Comparison of ENCODE assay signal across 22 cellular contexts in the genomic region with DNA sequence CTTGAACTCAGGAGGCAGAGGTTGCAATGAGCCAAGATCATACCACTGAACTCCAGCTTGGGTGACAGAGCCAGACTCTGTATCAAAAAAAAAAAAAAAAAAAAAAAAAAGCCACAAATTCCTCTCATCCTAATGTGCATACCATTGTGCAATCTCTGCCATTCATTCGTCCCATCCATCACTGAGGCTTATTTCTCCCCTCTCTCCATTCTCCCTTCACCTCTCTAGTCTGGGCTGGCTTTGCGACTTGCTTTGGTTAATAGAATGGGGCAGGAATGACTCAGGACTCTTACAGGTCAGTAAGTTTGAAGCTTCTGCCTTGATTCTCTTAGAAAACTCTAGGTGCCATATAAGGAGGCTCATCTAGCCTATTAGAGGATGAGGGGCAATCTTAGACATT.
A peak's percentile ranks its signal among the peaks of the same experiment; 100 is the strongest.
DNase-seq lines count a peak whose midpoint lies in the region; ATAC-seq, FAIRE-seq and TF ChIP-seq lines count a peak whose summit lies in the region.
"Had no signal": no experiment of that assay in that cellular context is flagged by ENCODE, and none has a peak within 500 bp of the region (broad histone marks: within the 10 kb centered on the region; RNA-seq: fewer than 3 reads in every experiment).

No MANE protein-coding gene starts in this region.

- H3K36me3 ChIP-seq in HepG2 (replicated peaks in 1 of 2; ENCODE audit: control insufficient read depth in 1 of 2, insufficient read depth in 2 of 2, low read length in 2 of 2) (no peaks in the 10 kb centered on the region), right lobe of liver (no peaks in the 10 kb centered on the region), H1 (ENCODE audit: control insufficient read depth in 2 of 4, insufficient read depth in 4 of 4, low read length in 3 of 4) (no peaks in the 10 kb centered on the region)
- H3K36me3 ChIP-seq: gastrocnemius medialis had no signal

- TF ChIP-seq POLR2A in HepG2 (IDR thresholded peaks at IDR 0.05; ENCODE audit: insufficient read depth in 1 of 2, low read depth in 2 of 2, low read length in 2 of 2) = no peak
- TF ChIP-seq POLR2A in right lobe of liver (IDR thresholded peaks at IDR 0.05) = no peak
- TF ChIP-seq POLR2A in H1 (IDR thresholded peaks at IDR 0.05; ENCODE audit: control extremely low read depth in 1 of 2, low read depth in 2 of 2, low read length in 2 of 2) = no peak
- TF ChIP-seq POLR2A in GM18505 (IDR thresholded peaks at IDR 0.05; ENCODE audit: borderline replicate concordance, extremely low read depth, insufficient read depth, insufficient read length) = no peak

- H3K27me3 Mint-ChIP-seq in type B pancreatic cell = no peaks in the 10 kb centered on the region
- H3K27me3 Mint-ChIP-seq: naive thymus-derived CD8-positive, alpha-beta T cell had no signal

- POLR2A ChIA-PET in HepG2 (lab: Yijun Ruan, JAX) (no interaction called here), H1 (lab: Charles Lee; ENCODE audit: partially characterized antibody) (no interaction called here)

- H3K4me1 Mint-ChIP-seq in type B pancreatic cell (ENCODE audit: unreplicated experiment) = no peaks in the 10 kb centered on the region

- no peak overlapping the region for H3K18ac ChIP-seq in H1 (ENCODE audit: extremely low read depth, low read length)

- H2BK15ac ChIP-seq in H1 (ENCODE audit: low read length) = no peak overlapping the region

- H3K23me2 ChIP-seq in H1 (ENCODE audit: low read depth, low read length) = no peaks in the 10 kb centered on the region

- H4K8ac ChIP-seq in H1 (ENCODE audit: extremely low read depth, insufficient read depth, low read length) = no peak overlapping the region

- H3K4me2 ChIP-seq in HepG2 (ENCODE audit: low read depth, low read length) (no peak overlapping the region), H1 (ENCODE audit: insufficient read depth in 1 of 2, low read depth in 2 of 2, low read length in 2 of 2) (no peak overlapping the region)

- H3K27me3 ChIP-seq in HepG2 (ENCODE audit: control insufficient read depth in 1 of 2, insufficient read depth in 2 of 2, low read length in 2 of 2) (no peaks in the 10 kb centered on the region; a peak in 1 of 5 replicates), right lobe of liver (no peaks in the 10 kb centered on the region), H1 (replicated peaks in 1 of 4; ENCODE audit: control insufficient read depth in 3 of 4, extremely low read depth in 1 of 4, insufficient read depth in 3 of 4, low read length in 3 of 4) (no peaks in the 10 kb centered on the region)
- H3K27me3 ChIP-seq: testis had no signal

- H3K27ac ChIP-seq in HepG2 (ENCODE audit: extremely low read length, insufficient read depth, low read length) (no peak overlapping the region), right lobe of liver (no peak overlapping the region), H1 (ENCODE audit: low read depth, low read length) (no peak overlapping the region)
- H3K27ac ChIP-seq: dorsolateral prefrontal cortex, gastrocnemius medialis, parathyroid adenoma, testis had no signal

- H3K9me3 Mint-ChIP-seq in type B pancreatic cell = no peaks in the 10 kb centered on the region
- H3K9me3 Mint-ChIP-seq: activated CD4-positive, alpha-beta T cell treated with anti-CD3 and anti-CD28 coated beads, Interleukin-2, amount 10 ng/mL, durations not matched to agents 24 days and 14 days; naive thymus-derived CD8-positive, alpha-beta T cell; stimulated activated effector memory CD8-positive, alpha-beta T cell treated with anti-CD3 and anti-CD28 coated beads, Interleukin-12 subunit alpha, Interleukin-12 subunit beta, amount 100 ng/mL, for 72 hours had no signal

- no peak overlapping the region for H2BK12ac ChIP-seq in H1 (ENCODE audit: low read depth, low read length)

- TF ChIP-seq RAD21 in HepG2 (CRISPR knock-in tag; IDR thresholded peaks at IDR 0.05) = no peak
- TF ChIP-seq RAD21 in H1 (IDR thresholded peaks at IDR 0.05 in 1 of 2, conservative IDR thresholded peaks at IDR 0.05 in 1 of 2; ENCODE audit: low read depth in 2 of 2, low read length in 2 of 2) = no peak

- 51% methylated on average over 2 of the region's 2 CpGs for WGBS in HepG2 (ENCODE audit: low lambda C conversion rate)
- WGBS in right lobe of liver (ENCODE audit: insufficient coverage, low coverage, low lambda C conversion rate, missing lambda C conversion rate) = 46% methylated on average over 2 of the region's 2 CpGs
- WGBS in H1 (ENCODE audit: extremely low coverage in 1 of 2, insufficient coverage in 1 of 2, insufficient read length in 1 of 2, insufficient replicate concordance in 2 of 2, low coverage in 1 of 2, low lambda C conversion rate in 2 of 2, missing lambda C conversion rate in 1 of 2), 2 experiments = 86% methylated on average over 1 of the region's 2 CpGs; no CpG with 5 or more reads in 1 of the 2 experiments

- H4K91ac ChIP-seq in H1 (replicated peaks; ENCODE audit: insufficient read length, low read length) = no peak overlapping the region

- H3K9me3 ChIP-seq in HepG2 (ENCODE audit: low read length) = no peaks in the 10 kb centered on the region
- no peaks in the 10 kb centered on the region for H3K9me3 ChIP-seq in right lobe of liver
- H3K9me3 ChIP-seq in H1 (ENCODE audit: insufficient read depth in 2 of 2, low read depth in 1 of 2, low read length in 1 of 2) = no peaks in the 10 kb centered on the region
- H3K9me3 ChIP-seq: gastrocnemius medialis, testis had no signal

- no TSS peak for BruUV-seq in HepG2 (replicated peaks; lab: Mats Ljungman, UMichigan)

- FAIRE-seq in HepG2 (lab: Jason Lieb, UNC) (no peak), H1 (lab: Jason Lieb, UNC) (no peak)
- FAIRE-seq: GM12892 had no signal

- DNase-seq in HepG2 (ENCODE audit: low spot score) (no peak), right lobe of liver (no peak), KBM-7 (peak; percentile 16), H1 (ENCODE audit: low read depth in 1 of 2, low spot score in 2 of 2) (no peak), type B pancreatic cell (ENCODE audit: extremely low spot score, unreplicated experiment) (no peak), cortex of kidney (lab: John Stamatoyannopoulos, UW) (no peak), SIG-M5 (lab: John Stamatoyannopoulos, UW) (no peak)
- DNase-seq: activated CD4-positive, alpha-beta T cell treated with anti-CD3 and anti-CD28 coated beads, Interleukin-2, amount 10 ng/mL, durations not matched to agents 24 days and 14 days; caudate nucleus; dorsolateral prefrontal cortex; gastrocnemius medialis; H9; kidney glomerular epithelial cell; naive thymus-derived CD8-positive, alpha-beta T cell; NCI-H748 treated with DMSO at 0.1 percent for 48 hours; OCI-M1; SHP77; testis had no signal

- no peak overlapping the region for H3K14ac ChIP-seq in H1 (ENCODE audit: insufficient read length)

- no peak overlapping the region for H2BK120ac ChIP-seq in H1 (replicated peaks; ENCODE audit: low read depth, low read length)

- H3K9ac ChIP-seq in HepG2 (ENCODE audit: insufficient read depth, low read depth, low read length) (no peak overlapping the region), H1 (replicated peaks in 1 of 4; ENCODE audit: extremely low read depth in 1 of 4, low read depth in 3 of 4, low read length in 3 of 4) (no peak overlapping the region)
- H3K9ac ChIP-seq: parathyroid adenoma had no signal

- no peaks in the 10 kb centered on the region for H3K79me1 ChIP-seq in H1 (ENCODE audit: low read depth, low read length)

- in situ Hi-C loops in HepG2 (cut with HindIII; ENCODE audit: extremely low pct_ligation_motif_present, low pct_unique_long_range_greater_than_20kb) (no loop called here), KBM-7 (cut with MboI; ENCODE audit: low pct_unique_long_range_greater_than_20kb, low sequenced_read_pairs) (no loop called here)

- no peak overlapping the region for H2BK20ac ChIP-seq in H1 (ENCODE audit: low read length)

- no peaks in the 10 kb centered on the region for H4K20me1 ChIP-seq in HepG2 (ENCODE audit: insufficient read depth, low read length)
- no peaks in the 10 kb centered on the region for H4K20me1 ChIP-seq in H1 (replicated peaks in 1 of 2; ENCODE audit: control insufficient read depth in 1 of 2, insufficient read depth in 2 of 2, low read length in 2 of 2)

- H3K4me3 ChIP-seq in HepG2 (replicated peaks in 1 of 3; ENCODE audit: insufficient read depth in 1 of 3, low read depth in 2 of 3, low read length in 3 of 3) (no peak overlapping the region), right lobe of liver (no peak overlapping the region), H1 (ENCODE audit: extremely low read depth in 1 of 4, insufficient read depth in 2 of 4, low read depth in 3 of 4, low read length in 4 of 4) (no peak overlapping the region)
- H3K4me3 ChIP-seq: dorsolateral prefrontal cortex, gastrocnemius medialis, testis had no signal

- intact Hi-C loops in HepG2 (cut with micrococcal nuclease; ENCODE audit: unreplicated experiment) = loop anchor here (10.0 kb wide), 1 partner anchor 61 kb away; the partner anchor contains the start of gene DDX3X
- intact Hi-C loops in right lobe of liver (cut with DNase I) = no loop called here

- H3K23ac ChIP-seq in H1 (ENCODE audit: insufficient read length) = no peak overlapping the region

- peak overlapping the region; percentile 42 for H3K4me3 Mint-ChIP-seq in type B pancreatic cell
- H3K4me3 Mint-ChIP-seq: activated CD4-positive, alpha-beta T cell treated with anti-CD3 and anti-CD28 coated beads, Interleukin-2, amount 10 ng/mL, durations not matched to agents 24 days and 14 days; H9; naive thymus-derived CD8-positive, alpha-beta T cell; stimulated activated effector memory CD8-positive, alpha-beta T cell treated with anti-CD3 and anti-CD28 coated beads, Interleukin-12 subunit alpha, Interleukin-12 subunit beta, amount 100 ng/mL, for 72 hours had no signal

- TF ChIP-seq CTCF in HepG2 (CRISPR knock-in tag; IDR thresholded peaks at IDR 0.05) (no peak), right lobe of liver (IDR thresholded peaks at IDR 0.05) (no peak), H1 (IDR thresholded peaks at IDR 0.05; ENCODE audit: control extremely low read depth in 1 of 3, insufficient read depth in 1 of 3, low read depth in 1 of 3, low read length in 3 of 3) (no peak), type B pancreatic cell (conservative IDR thresholded peaks at IDR 0.05) (no peak)

- CTCF ChIA-PET in HepG2 (lab: Yijun Ruan, JAX; ENCODE audit: low intra/inter-chr PET ratio, low total read pairs) = no interaction called here
- CTCF ChIA-PET in H1 (lab: Charles Lee; ENCODE audit: partially characterized antibody) = interaction anchor here (0.8 to 1.6 kb wide), 2 partner anchors 14 to 19 kb away, joined by 3 to 5 read pairs; no protein-coding TSS in a partner anchor

- H4K5ac ChIP-seq in H1 (ENCODE audit: insufficient read length, low read depth, low read length) = no peak overlapping the region

- no peak overlapping the region for H3K4ac ChIP-seq in H1 (replicated peaks; ENCODE audit: insufficient read length, low read depth, low read length)

- no peaks in the 10 kb centered on the region for H3K36me3 Mint-ChIP-seq in type B pancreatic cell
- H3K36me3 Mint-ChIP-seq: naive thymus-derived CD8-positive, alpha-beta T cell; stimulated activated effector memory CD8-positive, alpha-beta T cell treated with anti-CD3 and anti-CD28 coated beads, Interleukin-12 subunit alpha, Interleukin-12 subunit beta, amount 100 ng/mL, for 72 hours had no signal

- TF ChIP-seq EP300 in HepG2 (IDR thresholded peaks at IDR 0.05; ENCODE audit: low read depth in 2 of 2, low read length in 2 of 2) (no peak), HepG2 (CRISPR knock-in tag; IDR thresholded peaks at IDR 0.05; ENCODE audit: borderline replicate concordance) (no peak), H1 (IDR thresholded peaks at IDR 0.05; ENCODE audit: borderline replicate concordance in 1 of 2, low read depth in 2 of 2, low read length in 2 of 2) (no peak)

- H3K27ac Mint-ChIP-seq in type B pancreatic cell = no peak overlapping the region
- H3K27ac Mint-ChIP-seq: activated CD4-positive, alpha-beta T cell treated with anti-CD3 and anti-CD28 coated beads, Interleukin-2, amount 10 ng/mL, durations not matched to agents 24 days and 14 days; H9; stimulated activated effector memory CD8-positive, alpha-beta T cell treated with anti-CD3 and anti-CD28 coated beads, Interleukin-12 subunit alpha, Interleukin-12 subunit beta, amount 100 ng/mL, for 72 hours had no signal

- H2BK5ac ChIP-seq in H1 (ENCODE audit: low read depth, low read length) = no peak overlapping the region

- H3K4me1 ChIP-seq in HepG2 (ENCODE audit: insufficient read depth, low read length) (peaks cover 22% of the 10 kb centered on the region), right lobe of liver (peaks cover 0 to 14% (median 0%) of the 10 kb centered on the region in 4 donors), H1 (replicated peaks in 1 of 4; ENCODE audit: control insufficient read depth in 3 of 4, insufficient read depth in 4 of 4, low read length in 3 of 4) (peaks cover 0 to 3% (median 0%) of the 10 kb centered on the region in 4 experiments; a peak in 2 of 7 replicates)
- H3K4me1 ChIP-seq: parathyroid adenoma, testis had no signal

- H2AFZ ChIP-seq in HepG2 (ENCODE audit: low read length) = no peak overlapping the region
- no peak overlapping the region for H2AFZ ChIP-seq in H1 (ENCODE audit: low read length)
- H2AFZ ChIP-seq: parathyroid adenoma had no signal

- no peak overlapping the region for H2AK5ac ChIP-seq in H1 (ENCODE audit: low read depth, low read length)

- no peak overlapping the region for H3K56ac ChIP-seq in H1 (replicated peaks; ENCODE audit: insufficient read length, low read depth, low read length)

- ATAC-seq in HepG2 = no peak
- ATAC-seq in right lobe of liver = no peak
- ATAC-seq in GM18505 (IDR thresholded peaks at IDR 0.05; ENCODE audit: unreplicated experiment) = no peak
- ATAC-seq: gastrocnemius medialis; naive thymus-derived CD8-positive, alpha-beta T cell; stimulated activated effector memory CD8-positive, alpha-beta T cell treated with anti-CD3 and anti-CD28 coated beads, Interleukin-12 subunit alpha, Interleukin-12 subunit beta, amount 100 ng/mL, for 72 hours had no signal

- H3K79me2 ChIP-seq in HepG2 (ENCODE audit: insufficient read depth, low read length) (no peaks in the 10 kb centered on the region), H1 (ENCODE audit: control insufficient read depth in 1 of 2, insufficient read depth in 2 of 2, low read length in 2 of 2) (no peaks in the 10 kb centered on the region)
- H3K79me2 ChIP-seq: parathyroid adenoma had no signal

Comparison
In these comparisons a context has a peak if more than half of its experiments do, and no peak if none do; other contexts are left out.
1. Of the 41 proteins assayed by ChIP-seq in both HepG2 and H1: peak only in HepG2: none; only in H1: none; in both: CEBPB; in neither: 40.